25 cellular contexts compared by ENCODE assay signal in genomic region chr14:58460772-58461171, GRCh38.
"Had no signal": no experiment of that assay in that cellular context is flagged by ENCODE, and none has a peak within 500 bp of the region (broad histone marks: within the 10 kb centered on the region; RNA-seq: fewer than 3 reads in every experiment).

No MANE protein-coding gene starts in this region.

- H3K27me3 Mint-ChIP-seq: naive B cell; progenitor cell of endocrine pancreas; stimulated activated naive CD8-positive, alpha-beta T cell treated with anti-CD3 and anti-CD28 coated beads, Interleukin-15, Interleukin-2, amounts not matched to agents 100 ng/mL and 50 ng/mL, for 24 hours; type B pancreatic cell had no signal

- H3K4me3 Mint-ChIP-seq: naive B cell; natural killer cell; nephron progenitor cell; neural progenitor cell; stimulated activated effector memory CD8-positive, alpha-beta T cell treated with anti-CD3 and anti-CD28 coated beads, Interleukin-12 subunit alpha, Interleukin-12 subunit beta, amount 100 ng/mL, for 72 hours; stimulated activated naive CD8-positive, alpha-beta T cell treated with anti-CD3 and anti-CD28 coated beads, Interleukin-15, Interleukin-2, amounts not matched to agents 100 ng/mL and 50 ng/mL, for 24 hours; type B pancreatic cell had no signal

- H3K4me1 Mint-ChIP-seq: naive B cell; natural killer cell; nephron progenitor cell; neural progenitor cell; stimulated activated effector memory CD8-positive, alpha-beta T cell treated with anti-CD3 and anti-CD28 coated beads, Interleukin-12 subunit alpha, Interleukin-12 subunit beta, amount 100 ng/mL, for 72 hours had no signal

- FAIRE-seq: keratinocyte had no signal

- H3K27ac Mint-ChIP-seq: naive B cell; natural killer cell; nephron progenitor cell; neural progenitor cell; progenitor cell of endocrine pancreas; stimulated activated effector memory CD8-positive, alpha-beta T cell treated with anti-CD3 and anti-CD28 coated beads, Interleukin-12 subunit alpha, Interleukin-12 subunit beta, amount 100 ng/mL, for 72 hours; stimulated activated naive CD8-positive, alpha-beta T cell treated with anti-CD3 and anti-CD28 coated beads, Interleukin-15, Interleukin-2, amounts not matched to agents 100 ng/mL and 50 ng/mL, for 24 hours; type B pancreatic cell had no signal

- DNase-seq: kidney glomerular epithelial cell; left cardiac atrium; lower lobe of right lung; mammary epithelial cell; mesenchymal stem cell; naive B cell; natural killer cell; nephron progenitor cell; occipital lobe; ovary; right lobe of liver; stimulated activated CD4-positive, alpha-beta T cell treated with anti-CD3 and anti-CD28 coated beads, Interleukin-12 subunit alpha, Interleukin-12 subunit beta, amount 100 ng/mL, for 4 hours; stimulated activated CD4-positive, alpha-beta T cell treated with anti-CD3 and anti-CD28 coated beads, Interleukin-15, amount 100 ng/mL, for 24 hours; stimulated activated CD4-positive, alpha-beta T cell treated with anti-CD3 and anti-CD28 coated beads, Interleukin-2, amount 100 ng/mL, for 24 hours; stimulated activated CD4-positive, alpha-beta T cell treated with anti-CD3 and anti-CD28 coated beads, Interleukin-4, amount 100 ng/mL, for 1 hour; stimulated activated naive CD4-positive, alpha-beta T cell; substantia nigra; uterus had no signal

- ATAC-seq: left cardiac atrium; left lobe of liver; natural killer cell; right lobe of liver; stimulated activated effector memory CD8-positive, alpha-beta T cell treated with anti-CD3 and anti-CD28 coated beads, Interleukin-12 subunit alpha, Interleukin-12 subunit beta, amount 100 ng/mL, for 72 hours had no signal

- H3K9me3 Mint-ChIP-seq: naive B cell; natural killer cell; nephron progenitor cell; neural progenitor cell; stimulated activated effector memory CD8-positive, alpha-beta T cell treated with anti-CD3 and anti-CD28 coated beads, Interleukin-12 subunit alpha, Interleukin-12 subunit beta, amount 100 ng/mL, for 72 hours; stimulated activated naive CD8-positive, alpha-beta T cell treated with anti-CD3 and anti-CD28 coated beads, Interleukin-15, Interleukin-2, amounts not matched to agents 100 ng/mL and 50 ng/mL, for 24 hours; type B pancreatic cell had no signal
